4 cellular contexts compared by ENCODE assay signal in genomic region chr11:83383838-83384237, GRCh38.
TF ChIP-seq lines count a peak whose summit lies in the region.

No MANE protein-coding gene starts in this region.

TF ChIP-seq in A549, 52 proteins besides CTCF, POLR2A, EP300 and RAD21:
- peak; percentile 79 for TF ChIP-seq MAFK (IDR thresholded peaks at IDR 0.05; ENCODE audit: partially characterized antibody)
TF ChIP-seq in A549: peak in this region for 1; not testable (repeated sequence) for 51.

TF ChIP-seq in IMR-90, 13 proteins besides CTCF, POLR2A, EP300 and RAD21:
- TF ChIP-seq MAFK (IDR thresholded peaks at IDR 0.05; ENCODE audit: low read depth, low read length): peak; percentile 63

TF ChIP-seq in K562, 482 proteins besides CTCF, POLR2A, EP300 and RAD21:
- 0 out of 2 replicates have a peak, but pooled peaks have one; percentile 27 for TF ChIP-seq MAFF (IDR thresholded peaks at IDR 0.05; ENCODE audit: low read length)
- TF ChIP-seq MAFG (tag; conservative IDR thresholded peaks at IDR 0.05): 0 out of 2 replicates have a peak, but pooled peaks have one; percentile 39
- TF ChIP-seq MAFK (IDR thresholded peaks at IDR 0.05; ENCODE audit: low read length): peak; percentile 15; the same call in 1 of the 2 replicates
- peak; percentile 80 for TF ChIP-seq ZNF316 (IDR thresholded peaks at IDR 0.05)
- TF ChIP-seq C11orf30 (IDR thresholded peaks at IDR 0.05; ENCODE audit: low read depth): peak; percentile 61
TF ChIP-seq in K562: peak in this region for 5; not testable (repeated sequence) for 477.

TF ChIP-seq in HepG2, 621 proteins besides CTCF, POLR2A, EP300 and RAD21:
- TF ChIP-seq MAFK (conservative IDR thresholded peaks at IDR 0.05 in 1 of 2, IDR thresholded peaks at IDR 0.05 in 1 of 2; ENCODE audit: low read length in 2 of 2) (peak; percentile 79 to 88), MAFF (IDR thresholded peaks at IDR 0.05; ENCODE audit: low read depth, low read length) (peak; percentile 76)
